In the genomic region with DNA sequence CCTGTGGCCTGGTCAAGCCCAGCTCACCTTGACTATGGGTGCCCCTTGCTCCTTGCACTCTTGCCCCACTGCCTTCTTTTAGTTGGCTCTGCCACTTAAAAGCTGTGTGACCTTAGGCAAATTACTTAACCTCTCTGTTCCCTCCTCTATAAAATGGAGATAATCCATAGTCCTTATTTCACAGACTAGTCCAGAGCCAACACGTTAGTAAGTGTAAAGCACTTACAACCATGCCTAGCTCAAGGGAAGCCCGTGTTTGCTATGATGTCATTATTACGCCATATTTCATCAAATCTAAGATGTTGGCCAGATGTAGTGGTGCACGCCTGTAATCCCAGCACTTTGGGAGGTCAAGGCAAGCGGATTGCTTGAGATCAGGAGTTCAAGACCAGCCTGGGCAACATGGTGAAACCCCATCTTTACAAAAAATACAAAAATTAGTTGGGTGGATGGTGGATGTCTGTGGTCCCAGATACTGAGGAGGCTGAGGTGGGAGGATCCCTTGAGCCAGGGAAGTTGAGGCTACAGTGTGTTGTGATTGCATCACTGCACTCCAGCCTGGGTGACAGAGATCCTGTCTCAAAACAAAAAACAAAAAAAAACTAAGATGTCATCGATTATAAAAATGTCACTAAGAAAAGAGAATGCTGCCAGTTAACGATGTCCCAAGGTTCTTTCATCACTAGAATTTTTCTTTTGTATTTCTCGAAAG, we compare ENCODE assay signal across 13 cellular contexts.
DNase-seq lines count a peak whose midpoint lies in the region; ATAC-seq lines count a peak whose summit lies in the region.
"Had no signal": no experiment of that assay in that cellular context is flagged by ENCODE, and none has a peak within 500 bp of the region (broad histone marks: within the 10 kb centered on the region; RNA-seq: fewer than 3 reads in every experiment).

No MANE protein-coding gene starts in this region.

- H3K27me3 Mint-ChIP-seq in stimulated activated naive CD8-positive, alpha-beta T cell treated with anti-CD3 and anti-CD28 coated beads, Interleukin-15, Interleukin-2, amounts not matched to agents 100 ng/mL and 50 ng/mL, for 24 hours: no peaks in the 10 kb centered on the region
- no peaks in the 10 kb centered on the region for H3K27me3 Mint-ChIP-seq in stimulated activated naive CD8-positive, alpha-beta T cell treated with anti-CD3 and anti-CD28 coated beads, Interleukin-15, amount 100 ng/mL, for 72 hours
- H3K27me3 Mint-ChIP-seq in central memory CD8-positive, alpha-beta T cell: no peaks in the 10 kb centered on the region
- H3K27me3 Mint-ChIP-seq: stimulated activated memory B cell treated with anti-CD40 and anti-IgM and Interleukin-4, amounts not matched to agents 10 μg/mL and 1 μg/mL and 100 μg/mL, for 72 hours had no signal

- peaks cover 16% of the 10 kb centered on the region for H3K36me3 Mint-ChIP-seq in stimulated activated naive CD8-positive, alpha-beta T cell treated with anti-CD3 and anti-CD28 coated beads, Interleukin-15, Interleukin-2, amounts not matched to agents 100 ng/mL and 50 ng/mL, for 24 hours (ENCODE audit: low read depth)
- H3K36me3 Mint-ChIP-seq in central memory CD8-positive, alpha-beta T cell (ENCODE audit: insufficient read depth): peaks cover 14% of the 10 kb centered on the region

- ATAC-seq in stimulated activated naive CD8-positive, alpha-beta T cell treated with anti-CD3 and anti-CD28 coated beads, Interleukin-15, amount 100 ng/mL, for 72 hours: no peak
- ATAC-seq in central memory CD8-positive, alpha-beta T cell (replicated peaks; ENCODE audit: extremely low read depth, poor library complexity, severe bottlenecking): no peak
- ATAC-seq in HG02678 (IDR thresholded peaks at IDR 0.05; ENCODE audit: unreplicated experiment): no peak
- ATAC-seq: left ventricle myocardium superior; Right ventricle myocardium inferior; stimulated activated memory B cell treated with anti-CD40 and anti-IgM and Interleukin-4, amounts not matched to agents 10 μg/mL and 1 μg/mL and 100 μg/mL, for 72 hours had no signal

- no peak overlapping the region for H3K4me3 Mint-ChIP-seq in stimulated activated naive CD8-positive, alpha-beta T cell treated with anti-CD3 and anti-CD28 coated beads, Interleukin-15, Interleukin-2, amounts not matched to agents 100 ng/mL and 50 ng/mL, for 24 hours
- no peak overlapping the region for H3K4me3 Mint-ChIP-seq in stimulated activated naive CD8-positive, alpha-beta T cell treated with anti-CD3 and anti-CD28 coated beads, Interleukin-15, amount 100 ng/mL, for 72 hours
- H3K4me3 Mint-ChIP-seq in central memory CD8-positive, alpha-beta T cell: no peak overlapping the region
- H3K4me3 Mint-ChIP-seq: nephron; stimulated activated memory B cell treated with anti-CD40 and anti-IgM and Interleukin-4, amounts not matched to agents 10 μg/mL and 1 μg/mL and 100 μg/mL, for 72 hours; T-helper 2 cell treated with Interferon-gamma antibody and Interleukin-4, amounts not matched to agents 5 μg/mL and 100 μg/mL, for 36 hours had no signal

- no peak for DNase-seq in stimulated activated naive CD8-positive, alpha-beta T cell treated with anti-CD3 and anti-CD28 coated beads, Interleukin-15, amount 100 ng/mL, for 72 hours
- DNase-seq in central memory CD8-positive, alpha-beta T cell (ENCODE audit: low spot score in 2 of 2): no peak
- no peak for DNase-seq in glomerular visceral epithelial cell (ENCODE audit: extremely low spot score)
- DNase-seq in Ammon's horn (ENCODE audit: low spot score): no peak
- DNase-seq: DMS79; left ventricle myocardium superior; stimulated activated CD4-positive, alpha-beta T cell treated with anti-CD3 and anti-CD28 coated beads, Interleukin-4, amount 100 ng/mL, for 1 hour had no signal

- H3K27ac Mint-ChIP-seq in stimulated activated naive CD8-positive, alpha-beta T cell treated with anti-CD3 and anti-CD28 coated beads, Interleukin-15, Interleukin-2, amounts not matched to agents 100 ng/mL and 50 ng/mL, for 24 hours: peak overlapping the region; percentile 40
- H3K27ac Mint-ChIP-seq in stimulated activated naive CD8-positive, alpha-beta T cell treated with anti-CD3 and anti-CD28 coated beads, Interleukin-15, amount 100 ng/mL, for 72 hours: no peak overlapping the region
- H3K27ac Mint-ChIP-seq in central memory CD8-positive, alpha-beta T cell (ENCODE audit: low read depth): peak overlapping the region; percentile 94
- H3K27ac Mint-ChIP-seq: stimulated activated memory B cell treated with anti-CD40 and anti-IgM and Interleukin-4, amounts not matched to agents 10 μg/mL and 1 μg/mL and 100 μg/mL, for 72 hours; T-helper 2 cell treated with Interferon-gamma antibody and Interleukin-4, amounts not matched to agents 5 μg/mL and 100 μg/mL, for 36 hours had no signal

- H3K9me3 Mint-ChIP-seq in stimulated activated naive CD8-positive, alpha-beta T cell treated with anti-CD3 and anti-CD28 coated beads, Interleukin-15, Interleukin-2, amounts not matched to agents 100 ng/mL and 50 ng/mL, for 24 hours: no peaks in the 10 kb centered on the region
- H3K9me3 Mint-ChIP-seq in stimulated activated naive CD8-positive, alpha-beta T cell treated with anti-CD3 and anti-CD28 coated beads, Interleukin-15, amount 100 ng/mL, for 72 hours: no peaks in the 10 kb centered on the region
- no peaks in the 10 kb centered on the region for H3K9me3 Mint-ChIP-seq in central memory CD8-positive, alpha-beta T cell
- H3K9me3 Mint-ChIP-seq: nephron; stimulated activated memory B cell treated with anti-CD40 and anti-IgM and Interleukin-4, amounts not matched to agents 10 μg/mL and 1 μg/mL and 100 μg/mL, for 72 hours; T-helper 2 cell treated with Interferon-gamma antibody and Interleukin-4, amounts not matched to agents 5 μg/mL and 100 μg/mL, for 36 hours had no signal

- H3K4me1 Mint-ChIP-seq in stimulated activated naive CD8-positive, alpha-beta T cell treated with anti-CD3 and anti-CD28 coated beads, Interleukin-15, Interleukin-2, amounts not matched to agents 100 ng/mL and 50 ng/mL, for 24 hours (ENCODE audit: low read depth): peaks cover 55% of the 10 kb centered on the region
- H3K4me1 Mint-ChIP-seq in stimulated activated naive CD8-positive, alpha-beta T cell treated with anti-CD3 and anti-CD28 coated beads, Interleukin-15, amount 100 ng/mL, for 72 hours: peaks cover 56% of the 10 kb centered on the region
- peaks cover 30% of the 10 kb centered on the region for H3K4me1 Mint-ChIP-seq in central memory CD8-positive, alpha-beta T cell

Comparison
In these comparisons a context has a peak if more than half of its experiments do, and no peak if none do; other contexts are left out.
1. H3K27ac Mint-ChIP-seq: peak in stimulated activated naive CD8-positive, alpha-beta T cell treated with anti-CD3 and anti-CD28 coated beads, Interleukin-15, Interleukin-2, amounts not matched to agents 100 ng/mL and 50 ng/mL, for 24 hours (single experiment) and central memory CD8-positive, alpha-beta T cell (single experiment); none in stimulated activated naive CD8-positive, alpha-beta T cell treated with anti-CD3 and anti-CD28 coated beads, Interleukin-15, amount 100 ng/mL, for 72 hours (0 of 2).